Comparison of ENCODE assay signal across 8 cellular contexts in the genomic region with DNA sequence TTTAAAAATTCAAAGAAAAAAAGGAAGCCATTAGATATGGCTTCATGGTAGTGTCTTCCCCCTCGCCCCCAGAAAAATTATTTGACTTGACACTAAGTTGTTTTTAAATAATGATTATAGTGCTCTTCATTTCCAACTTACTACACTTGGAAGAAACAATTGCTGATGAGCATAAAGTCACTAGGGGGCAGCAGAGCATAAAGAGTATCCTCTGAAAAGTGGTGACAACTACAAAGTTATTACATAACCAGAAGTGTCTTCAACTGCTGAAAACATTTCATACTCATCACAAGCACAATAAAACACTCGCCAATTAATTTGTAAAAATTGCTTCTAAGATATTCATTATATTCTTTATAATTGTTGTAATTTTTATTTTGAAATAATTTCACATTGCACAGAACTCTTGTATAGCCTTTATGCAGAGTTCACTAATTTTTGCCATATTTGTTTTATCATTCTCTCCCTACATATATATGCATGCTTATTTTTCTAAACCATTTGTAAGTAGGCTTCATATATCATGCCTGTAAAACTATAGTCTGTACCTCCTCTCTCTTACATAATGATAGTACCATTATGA. TPM values are rescaled to one million over a fixed set of nuclear protein-coding genes. Genes with fewer than 3 reads are reported as not detected.
A peak's percentile ranks its signal among the peaks of the same experiment; 100 is the strongest.
DNase-seq lines count a peak whose midpoint lies in the region; ATAC-seq, FAIRE-seq and TF ChIP-seq lines count a peak whose summit lies in the region.

No MANE protein-coding gene starts in this region.

- H3K4me1 ChIP-seq in K562 (replicated peaks in 1 of 2; ENCODE audit: control insufficient read depth in 2 of 2, insufficient read depth in 2 of 2, low read length in 2 of 2) = no peaks in the 10 kb centered on the region
- H3K4me1 ChIP-seq in iPS DF 6.9 (ENCODE audit: control insufficient read depth, insufficient read depth, low read length) = no peaks in the 10 kb centered on the region

- peak; percentile 89 for DNase-seq in COLO829 (ENCODE audit: low spot score)
- DNase-seq in NCI-H1092 (lab: John Stamatoyannopoulos, UW) = peak; percentile 49
- peak; percentile 41 to 76 (median 54) for DNase-seq in K562 (ENCODE audit: extremely low read depth in 1 of 4, low spot score in 3 of 4)
- DNase-seq in iPS DF 6.9 (ENCODE audit: low read depth, low spot score) = peak; percentile 25
- DNase-seq in stimulated activated CD4-positive, alpha-beta T cell treated with anti-CD3 and anti-CD28 coated beads, Interleukin-12 subunit alpha, Interleukin-12 subunit beta, amount 100 ng/mL, for 4 hours = peak; percentile 16

- 2% methylated on average over 2 of the region's 2 CpGs for WGBS in K562 (ENCODE audit: insufficient coverage, low coverage, missing lambda C conversion rate)
- no CpG with 5 or more reads among the region's 2 CpGs for WGBS in iPS DF 6.9 (ENCODE audit: insufficient coverage, insufficient read length)

- no peaks in the 10 kb centered on the region; a peak in 1 of 5 replicates for H3K27me3 ChIP-seq in K562 (ENCODE audit: control insufficient read depth in 2 of 2, insufficient read depth in 2 of 2, low read length in 2 of 2)
- no peaks in the 10 kb centered on the region for H3K27me3 ChIP-seq in iPS DF 6.9 (ENCODE audit: control insufficient read depth, insufficient read depth, low read length)

- no peaks in the 10 kb centered on the region for H4K20me1 ChIP-seq in K562 (replicated peaks; ENCODE audit: control insufficient read depth, insufficient read depth, low read length)

- H3K79me2 ChIP-seq in K562 (ENCODE audit: control insufficient read depth, insufficient read depth, low read length) = no peaks in the 10 kb centered on the region

- in situ Hi-C loops in K562 (cut with MboI) = no loop called here

- H2AFZ ChIP-seq in K562 (ENCODE audit: low read depth, low read length) = no peak overlapping the region

- no peak for TF ChIP-seq EP300 in K562 (IDR thresholded peaks at IDR 0.05; ENCODE audit: low read length)

- H3K9me1 ChIP-seq in K562 (ENCODE audit: control insufficient read depth, insufficient read depth, low read length) = no peaks in the 10 kb centered on the region

- peak; percentile 66 to 94 (median 69); a peak in 5 of 6 replicates for TF ChIP-seq CTCF in K562 (IDR thresholded peaks at IDR 0.05 in 2 of 3, conservative IDR thresholded peaks at IDR 0.05 in 1 of 3; ENCODE audit: insufficient read depth in 2 of 3, low read depth in 1 of 3, low read length in 3 of 3)

- peak; percentile 93 for FAIRE-seq in K562 (lab: Jason Lieb, UNC)

- H3K9ac ChIP-seq in K562 (ENCODE audit: insufficient read depth in 1 of 2, low read depth in 2 of 2, low read length in 2 of 2) = no peak overlapping the region

- H3K4me3 ChIP-seq in K562 = no peak overlapping the region
- H3K4me3 ChIP-seq in iPS DF 6.9 (ENCODE audit: low read length) = no peak overlapping the region

- no TSS peak for BruUV-seq in K562 (replicated peaks; lab: Mats Ljungman, UMichigan)

- POLR2A ChIA-PET in K562 (lab: Yijun Ruan, JAX) = no interaction called here

- H3K9me3 ChIP-seq in K562 (replicated peaks; ENCODE audit: control insufficient read depth, insufficient read depth, low read depth, low read length) (no peaks in the 10 kb centered on the region), iPS DF 6.9 (ENCODE audit: control insufficient read depth, insufficient read depth, low read length) (no peaks in the 10 kb centered on the region)

- peak; percentile 96 for TF ChIP-seq RAD21 in K562 (CRISPR knock-in tag; conservative IDR thresholded peaks at IDR 0.05 in 1 of 2, IDR thresholded peaks at IDR 0.05 in 1 of 2)

- H3K36me3 ChIP-seq in K562 (ENCODE audit: control insufficient read depth, insufficient read depth, low read length) (no peaks in the 10 kb centered on the region), iPS DF 6.9 (ENCODE audit: control insufficient read depth, insufficient read depth, low read length) (no peaks in the 10 kb centered on the region)

- peak; percentile 73 for ATAC-seq in GM21447 (IDR thresholded peaks at IDR 0.05; ENCODE audit: unreplicated experiment)
- peak; percentile 75; the same call in 2 of the 3 replicates for ATAC-seq in SK-N-SH treated with all-trans-retinoic acid at 6 μM for 48 hours
- ATAC-seq in K562 = peak; percentile 76
- no peak for ATAC-seq in GM19324 (IDR thresholded peaks at IDR 0.05; ENCODE audit: low FRiP score, unreplicated experiment)

- H3K4me2 ChIP-seq in K562 (ENCODE audit: insufficient read depth, low read length) = no peak overlapping the region

- intact Hi-C loops in K562 (cut with micrococcal nuclease) = loop anchor here (1.0 to 5.0 kb wide), 4 partner anchors 88 to 406 kb away; a partner anchor contains a TSS

- CTCF ChIA-PET in K562 (lab: Yijun Ruan, JAX; ENCODE audit: low intra/inter-chr PET ratio) = interaction anchor here (0.9 to 2.7 kb wide), 5 partner anchors 84 to 406 kb away, joined by 3 to 32 read pairs (median 12); a partner anchor contains a TSS

- no peak for TF ChIP-seq POLR2A in K562 (conservative IDR thresholded peaks at IDR 0.05)

- no peak overlapping the region for H3K27ac ChIP-seq in K562 (ENCODE audit: extremely low read depth, low read depth, low read length)
- no peak overlapping the region for H3K27ac ChIP-seq in iPS DF 6.9 (ENCODE audit: low read length)

TF ChIP-seq in SK-N-SH treated with all-trans-retinoic acid at 6 μM for 48 hours, 23 proteins besides CTCF, POLR2A, EP300 and RAD21 (continues in another document):
- TF ChIP-seq TOX (CRISPR knock-in tag; IDR thresholded peaks at IDR 0.05; ENCODE audit: borderline replicate concordance) (no peak), ZFP30 (CRISPR knock-in tag; IDR thresholded peaks at IDR 0.05) (no peak), ISL1 (CRISPR knock-in tag; IDR thresholded peaks at IDR 0.05) (no peak), ESRRG (CRISPR knock-in tag; IDR thresholded peaks at IDR 0.05) (no peak), ZNF8 (CRISPR knock-in tag; IDR thresholded peaks at IDR 0.05) (no peak), ZFP3 (CRISPR knock-in tag; IDR thresholded peaks at IDR 0.05) (no peak), CSDC2 (CRISPR knock-in tag; IDR thresholded peaks at IDR 0.05) (no peak), BACH2 (CRISPR knock-in tag; IDR thresholded peaks at IDR 0.05; ENCODE audit: borderline replicate concordance) (no peak)
- TF ChIP-seq, protein P1, sequence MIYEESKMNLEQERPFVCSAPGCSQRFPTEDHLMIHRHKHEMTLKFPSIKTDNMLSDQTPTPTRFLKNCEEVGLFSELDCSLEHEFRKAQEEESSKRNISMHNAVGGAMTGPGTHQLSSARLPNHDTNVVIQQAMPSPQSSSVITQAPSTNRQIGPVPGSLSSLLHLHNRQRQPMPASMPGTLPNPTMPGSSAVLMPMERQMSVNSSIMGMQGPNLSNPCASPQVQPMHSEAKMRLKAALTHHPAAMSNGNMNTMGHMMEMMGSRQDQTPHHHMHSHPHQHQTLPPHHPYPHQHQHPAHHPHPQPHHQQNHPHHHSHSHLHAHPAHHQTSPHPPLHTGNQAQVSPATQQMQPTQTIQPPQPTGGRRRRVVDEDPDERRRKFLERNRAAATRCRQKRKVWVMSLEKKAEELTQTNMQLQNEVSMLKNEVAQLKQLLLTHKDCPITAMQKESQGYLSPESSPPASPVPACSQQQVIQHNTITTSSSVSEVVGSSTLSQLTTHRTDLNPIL (CRISPR knock-in tag; IDR thresholded peaks at IDR 0.05; ENCODE audit: low read depth) = no peak

TF ChIP-seq in K562, 482 proteins besides CTCF, POLR2A, EP300 and RAD21 (continues in another document):
- TF ChIP-seq C11orf30 (IDR thresholded peaks at IDR 0.05; ENCODE audit: low read depth) (peak; percentile 53), SMAD1 (IDR thresholded peaks at IDR 0.05; ENCODE audit: low read depth, low read length, partially characterized antibody) (peak; percentile 91), KLF16 (IDR thresholded peaks at IDR 0.05) (peak; percentile 26; the same call in 1 of the 2 replicates), SNIP1 (IDR thresholded peaks at IDR 0.05; ENCODE audit: low read depth) (no peak), CREM (IDR thresholded peaks at IDR 0.05; ENCODE audit: low read depth) (peak; percentile 35; the same call in 1 of the 2 replicates), CEBPG (CRISPR knock-in tag; IDR thresholded peaks at IDR 0.05) (no peak), CEBPG (tag; conservative IDR thresholded peaks at IDR 0.05 in 1 of 2, IDR thresholded peaks at IDR 0.05 in 1 of 2) (peak; percentile 62 to 74)
- TF ChIP-seq, protein P2, sequence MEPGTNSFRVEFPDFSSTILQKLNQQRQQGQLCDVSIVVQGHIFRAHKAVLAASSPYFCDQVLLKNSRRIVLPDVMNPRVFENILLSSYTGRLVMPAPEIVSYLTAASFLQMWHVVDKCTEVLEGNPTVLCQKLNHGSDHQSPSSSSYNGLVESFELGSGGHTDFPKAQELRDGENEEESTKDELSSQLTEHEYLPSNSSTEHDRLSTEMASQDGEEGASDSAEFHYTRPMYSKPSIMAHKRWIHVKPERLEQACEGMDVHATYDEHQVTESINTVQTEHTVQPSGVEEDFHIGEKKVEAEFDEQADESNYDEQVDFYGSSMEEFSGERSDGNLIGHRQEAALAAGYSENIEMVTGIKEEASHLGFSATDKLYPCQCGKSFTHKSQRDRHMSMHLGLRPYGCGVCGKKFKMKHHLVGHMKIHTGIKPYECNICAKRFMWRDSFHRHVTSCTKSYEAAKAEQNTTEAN (CRISPR knock-in tag; IDR thresholded peaks at IDR 0.05) = no peak

RNA-seq across cellular contexts. Expression of a gene that starts 54.9 kb away (rescaled TPM):
- 2.6 and 9.1 TPM in 2 replicates for total RNA-seq in K562 (2011; cell fraction: chromatin; rRNA removed; ENCODE audit: low replicate concordance)
- total RNA-seq in K562 (2011; cell fraction: nucleolus; rRNA removed) = 0.79 and 1.5 TPM in 2 replicates
- 1.7 and 2.9 TPM in 2 replicates for total RNA-seq in K562 (2011; cell fraction: nucleoplasm; rRNA removed)
- total RNA-seq in K562 (2014; rRNA removed) = 1.8 and 4.2 TPM in 2 replicates
- total RNA-seq in K562 (2014; rRNA removed; fragmentation: Illumina TruSeq; extraction: Trizol) = 1.9 and 2.4 TPM in 2 replicates
- total RNA-seq in K562 (2015; rRNA removed; fragmentation: Illumina TruSeq; extraction: Trizol) = 2.0 TPM in 2 replicates
- 2.3 and 2.9 TPM in 2 replicates for total RNA-seq in K562 (2021)
- polyA plus RNA-seq in K562 (2011; rRNA removed) = 1.4 and 2.1 TPM in 2 replicates
- polyA plus RNA-seq in K562 (2011; cell fraction: cytosol; rRNA removed) = 0.88 and 1.0 TPM in 2 replicates
- polyA plus RNA-seq in K562 (2011; cell fraction: nucleus; rRNA removed) = 1.7 and 2.1 TPM in 2 replicates
- 1.6 and 2.5 TPM in 2 replicates for polyA plus RNA-seq in K562 (2012)
- 1.6 TPM in 2 replicates for polyA plus RNA-seq in K562 (2014; fragmentation: Illumina TruSeq; extraction: Trizol)
- polyA plus RNA-seq in K562 (2014; fragmentation: Nextera tagmentation; extraction: Ambion mirVana) = under 1 TPM; 0.28 to 0.67 TPM
- polyA plus RNA-seq in K562 (2014; rRNA removed) = 1.1 and 1.8 TPM in 2 replicates
- polyA minus RNA-seq in K562 (2011; rRNA and poly(A)+ RNA removed) = 3.7 and 4.0 TPM in 2 replicates
- polyA minus RNA-seq in K562 (2011; cell fraction: cytosol; rRNA and poly(A)+ RNA removed) = 1.7 and 5.1 TPM in 2 replicates
- 2.0 and 3.9 TPM in 2 replicates for polyA minus RNA-seq in K562 (2011; cell fraction: nucleus; rRNA and poly(A)+ RNA removed)

Comparison
In these comparisons a context has a peak if more than half of its experiments do, and no peak if none do; other contexts are left out.
1. DNase-seq: peak in every context shown above with its lines; median percentile 89 in COLO829; 54 in K562; 49 in NCI-H1092; 25 in iPS DF 6.9; 16 in stimulated activated CD4-positive, alpha-beta T cell treated with anti-CD3 and anti-CD28 coated beads, Interleukin-12 subunit alpha, Interleukin-12 subunit beta, amount 100 ng/mL, for 4 hours.